6 cellular contexts compared by ENCODE assay signal in genomic region chr12:121484564-121484963, GRCh38.
DNase-seq lines count a peak whose midpoint lies in the region; ATAC-seq, FAIRE-seq and TF ChIP-seq lines count a peak whose summit lies in the region.
"Not testable (repeated sequence)": the region's sequence is repeated elsewhere in the genome, so short reads cannot be mapped to it uniquely, and the experiment has no call there.

No MANE protein-coding gene starts in this region.

- not testable (repeated sequence) for H3K14ac ChIP-seq in H1 (ENCODE audit: insufficient read length)

- not testable (repeated sequence) for ATAC-seq in WTC11; stimulated activated memory B cell treated with anti-CD40 and anti-IgM and Interleukin-4, amounts not matched to agents 10 μg/mL and 1 μg/mL and 100 μg/mL, for 72 hours

- not testable (repeated sequence) for TF ChIP-seq RAD21 in H1 (IDR thresholded peaks at IDR 0.05 in 1 of 2, conservative IDR thresholded peaks at IDR 0.05 in 1 of 2; ENCODE audit: low read depth in 2 of 2, low read length in 2 of 2)

- not testable (repeated sequence) for TF ChIP-seq POLR2A in H1 (IDR thresholded peaks at IDR 0.05; ENCODE audit: control extremely low read depth in 1 of 2, low read depth in 2 of 2, low read length in 2 of 2)

- POLR2A ChIA-PET in HEK293 (lab: Yijun Ruan, JAX); WTC11 (lab: Charles Lee): not testable (repeated sequence)
- POLR2A ChIA-PET in H1 (lab: Charles Lee; ENCODE audit: partially characterized antibody): interaction anchor here (1.2 kb wide), 1 partner anchor 146 kb away, joined by 3 read pairs; no protein-coding TSS in a partner anchor

- peaks cover 0 to 21% of the 10 kb centered on the region in 2 experiments; a peak in 1 of 4 replicates for H3K79me2 ChIP-seq in H1 (ENCODE audit: control insufficient read depth in 1 of 2, insufficient read depth in 2 of 2, low read length in 2 of 2)

- H2BK20ac ChIP-seq in H1 (ENCODE audit: low read length): not testable (repeated sequence)

- H3K36me3 Mint-ChIP-seq in WTC11 (peaks cover 17% of the 10 kb centered on the region), nephron progenitor cell (ENCODE audit: low read depth) (peaks cover 60% of the 10 kb centered on the region)
- H3K36me3 Mint-ChIP-seq in stimulated activated memory B cell treated with anti-CD40 and anti-IgM and Interleukin-4, amounts not matched to agents 10 μg/mL and 1 μg/mL and 100 μg/mL, for 72 hours: peaks cover 46% of the 10 kb centered on the region

- H4K20me1 ChIP-seq in BLaER1 treated with 17β-estradiol and CSF1 and Interleukin-3, amounts not matched to agents 10 nM and 100 nM: peaks cover 0 to 73% (median 0%) of the 10 kb centered on the region in 11 experiments; a peak in 3 of 22 replicates
- not testable (repeated sequence) for H4K20me1 ChIP-seq in H1 (replicated peaks in 1 of 2; ENCODE audit: control insufficient read depth in 1 of 2, insufficient read depth in 2 of 2, low read length in 2 of 2)

- not testable (repeated sequence) for H3K4me3 Mint-ChIP-seq in WTC11; stimulated activated memory B cell treated with anti-CD40 and anti-IgM and Interleukin-4, amounts not matched to agents 10 μg/mL and 1 μg/mL and 100 μg/mL, for 72 hours
- H3K4me3 Mint-ChIP-seq in nephron progenitor cell: peak overlapping the region; percentile 30

- not testable (repeated sequence) for TF ChIP-seq EP300 in H1 (IDR thresholded peaks at IDR 0.05; ENCODE audit: borderline replicate concordance in 1 of 2, low read depth in 2 of 2, low read length in 2 of 2)

- not testable (repeated sequence) for H3K9me3 ChIP-seq in BLaER1 treated with 17β-estradiol and CSF1 and Interleukin-3, amounts not matched to agents 10 nM and 100 nM (replicated peaks in 1 of 11); HEK293 (ENCODE audit: control insufficient read depth, insufficient read depth, low read depth, low read length); H1 (ENCODE audit: insufficient read depth in 2 of 2, low read depth in 1 of 2, low read length in 1 of 2)

- H3K27me3 Mint-ChIP-seq in WTC11 (ENCODE audit: low read depth); nephron progenitor cell (ENCODE audit: low read depth, poor library complexity); stimulated activated memory B cell treated with anti-CD40 and anti-IgM and Interleukin-4, amounts not matched to agents 10 μg/mL and 1 μg/mL and 100 μg/mL, for 72 hours: not testable (repeated sequence)

- H3K27ac Mint-ChIP-seq in WTC11 (peak overlapping the region; percentile 44; the same call in 1 of the 2 replicates), nephron progenitor cell (peak overlapping the region; percentile 97)
- peak overlapping the region; percentile 6 for H3K27ac Mint-ChIP-seq in stimulated activated memory B cell treated with anti-CD40 and anti-IgM and Interleukin-4, amounts not matched to agents 10 μg/mL and 1 μg/mL and 100 μg/mL, for 72 hours

- not testable (repeated sequence) for H2BK15ac ChIP-seq in H1 (ENCODE audit: low read length)

- not testable (repeated sequence) for H3K4me3 ChIP-seq in BLaER1 treated with 17β-estradiol and CSF1 and Interleukin-3, amounts not matched to agents 10 nM and 100 nM; HEK293 (ENCODE audit: low read depth, low read length); H1 (ENCODE audit: extremely low read depth in 1 of 4, insufficient read depth in 2 of 4, low read depth in 3 of 4, low read length in 4 of 4)

- not testable (repeated sequence) for H2BK5ac ChIP-seq in H1 (ENCODE audit: low read depth, low read length)

- peaks cover 17% of the 10 kb centered on the region for H3K79me1 ChIP-seq in H1 (ENCODE audit: low read depth, low read length)

- H3K27me3 ChIP-seq in BLaER1 treated with 17β-estradiol and CSF1 and Interleukin-3, amounts not matched to agents 10 nM and 100 nM; H1 (replicated peaks in 1 of 4; ENCODE audit: control insufficient read depth in 3 of 4, extremely low read depth in 1 of 4, insufficient read depth in 3 of 4, low read length in 3 of 4): not testable (repeated sequence)

- H3K56ac ChIP-seq in H1 (replicated peaks; ENCODE audit: insufficient read length, low read depth, low read length): not testable (repeated sequence)

- H3K23me2 ChIP-seq in H1 (ENCODE audit: low read depth, low read length): not testable (repeated sequence)

- H3K36me3 ChIP-seq in BLaER1 treated with 17β-estradiol and CSF1 and Interleukin-3, amounts not matched to agents 10 nM and 100 nM: peaks cover 0 to 60% (median 15%) of the 10 kb centered on the region in 11 experiments; a peak in 13 of 22 replicates
- not testable (repeated sequence) for H3K36me3 ChIP-seq in HEK293 (ENCODE audit: control insufficient read depth in 2 of 2, insufficient read depth in 1 of 2, low read length in 2 of 2)
- peaks cover 0 to 16% (median under 1%) of the 10 kb centered on the region in 4 experiments; a peak in 4 of 8 replicates for H3K36me3 ChIP-seq in H1 (ENCODE audit: control insufficient read depth in 2 of 4, insufficient read depth in 4 of 4, low read length in 3 of 4)

- H3K18ac ChIP-seq in H1 (ENCODE audit: extremely low read depth, low read length): not testable (repeated sequence)

- not testable (repeated sequence) for H3K9me3 Mint-ChIP-seq in WTC11; nephron progenitor cell; stimulated activated memory B cell treated with anti-CD40 and anti-IgM and Interleukin-4, amounts not matched to agents 10 μg/mL and 1 μg/mL and 100 μg/mL, for 72 hours

- H3K23ac ChIP-seq in H1 (ENCODE audit: insufficient read length): not testable (repeated sequence)

- not testable (repeated sequence) for H4K8ac ChIP-seq in H1 (ENCODE audit: extremely low read depth, insufficient read depth, low read length)

- WGBS in H1 (ENCODE audit: extremely low coverage in 1 of 2, insufficient coverage in 1 of 2, insufficient read length in 1 of 2, insufficient replicate concordance in 2 of 2, low coverage in 1 of 2, low lambda C conversion rate in 2 of 2, missing lambda C conversion rate in 1 of 2), 2 experiments: 95% methylated on average over 5 of the region's 5 CpGs; no CpG with 5 or more reads in 1 of the 2 experiments

- not testable (repeated sequence) for H2BK120ac ChIP-seq in H1 (replicated peaks; ENCODE audit: low read depth, low read length)

- not testable (repeated sequence) for H4K5ac ChIP-seq in H1 (ENCODE audit: insufficient read length, low read depth, low read length)

- DNase-seq in WTC11 (ENCODE audit: low spot score); H1 (ENCODE audit: low read depth in 1 of 2, low spot score in 2 of 2); nephron progenitor cell: not testable (repeated sequence)

- not testable (repeated sequence) for FAIRE-seq in H1 (lab: Jason Lieb, UNC)

- H3K27ac ChIP-seq in BLaER1 treated with 17β-estradiol and CSF1 and Interleukin-3, amounts not matched to agents 10 nM and 100 nM: peak overlapping the region in 2 of 11 experiments; percentile 2 to 39; a peak in 3 of 22 replicates
- H3K27ac ChIP-seq in HEK293 (ENCODE audit: extremely low read depth, low read depth, low read length); H1 (ENCODE audit: low read depth, low read length): not testable (repeated sequence)

- CTCF ChIA-PET in HEK293 (lab: Yijun Ruan, JAX) (interaction anchor here (1.0 to 1.1 kb wide), 2 partner anchors 10 to 11 kb away, joined by 3 read pairs; no protein-coding TSS in a partner anchor), H1 (lab: Charles Lee; ENCODE audit: partially characterized antibody) (interaction anchor here (0.6 to 2.3 kb wide), 5 partner anchors 9 to 42 kb away, joined by 3 to 5 read pairs (median 3); no protein-coding TSS in a partner anchor)
- CTCF ChIA-PET in WTC11 (lab: Charles Lee): not testable (repeated sequence)

- H3K9ac ChIP-seq in BLaER1 treated with 17β-estradiol and CSF1 and Interleukin-3, amounts not matched to agents 10 nM and 100 nM; H1 (replicated peaks in 1 of 4; ENCODE audit: extremely low read depth in 1 of 4, low read depth in 3 of 4, low read length in 3 of 4): not testable (repeated sequence)

- peaks cover 0 to 46% (median 37%) of the 10 kb centered on the region in 10 experiments; a peak in 17 of 20 replicates for H3K4me1 ChIP-seq in BLaER1 treated with 17β-estradiol and CSF1 and Interleukin-3, amounts not matched to agents 10 nM and 100 nM
- H3K4me1 ChIP-seq in HEK293 (ENCODE audit: control insufficient read depth, insufficient read depth, low read length); H1 (replicated peaks in 1 of 4; ENCODE audit: control insufficient read depth in 3 of 4, insufficient read depth in 4 of 4, low read length in 3 of 4): not testable (repeated sequence)

- TF ChIP-seq CTCF in HEK293 (tag by site-specific recombination; IDR thresholded peaks at IDR 0.05); WTC11 (IDR thresholded peaks at IDR 0.05); H1 (IDR thresholded peaks at IDR 0.05; ENCODE audit: control extremely low read depth in 1 of 3, insufficient read depth in 1 of 3, low read depth in 1 of 3, low read length in 3 of 3); nephron progenitor cell (IDR thresholded peaks at IDR 0.05): not testable (repeated sequence)

- not testable (repeated sequence) for H3K4ac ChIP-seq in H1 (replicated peaks; ENCODE audit: insufficient read length, low read depth, low read length)

- not testable (repeated sequence) for H3K4me1 Mint-ChIP-seq in WTC11
- H3K4me1 Mint-ChIP-seq in nephron progenitor cell: peaks cover 65% of the 10 kb centered on the region
- H3K4me1 Mint-ChIP-seq in stimulated activated memory B cell treated with anti-CD40 and anti-IgM and Interleukin-4, amounts not matched to agents 10 μg/mL and 1 μg/mL and 100 μg/mL, for 72 hours: peaks cover 17% of the 10 kb centered on the region

- not testable (repeated sequence) for H2AFZ ChIP-seq in H1 (ENCODE audit: low read length)

- not testable (repeated sequence) for H2BK12ac ChIP-seq in H1 (ENCODE audit: low read depth, low read length)

- not testable (repeated sequence) for H4K91ac ChIP-seq in H1 (replicated peaks; ENCODE audit: insufficient read length, low read length)

- peak overlapping the region in 7 of 11 experiments; percentile 42 to 81 (median 63); a peak in 13 of 22 replicates for H3K4me2 ChIP-seq in BLaER1 treated with 17β-estradiol and CSF1 and Interleukin-3, amounts not matched to agents 10 nM and 100 nM
- H3K4me2 ChIP-seq in H1 (ENCODE audit: insufficient read depth in 1 of 2, low read depth in 2 of 2, low read length in 2 of 2): not testable (repeated sequence)

- H2AK5ac ChIP-seq in H1 (ENCODE audit: low read depth, low read length): not testable (repeated sequence)

TF ChIP-seq in WTC11, 78 proteins besides CTCF, POLR2A, EP300 and RAD21:
- TF ChIP-seq ZNF121 (CRISPR knock-in tag; IDR thresholded peaks at IDR 0.05): peak; percentile 75; the same call in 1 of the 2 replicates

TF ChIP-seq in H1, 55 proteins besides CTCF, POLR2A, EP300 and RAD21:
- TF ChIP-seq CEBPB (IDR thresholded peaks at IDR 0.05; ENCODE audit: low read depth, low read length): 0 out of 2 replicates have a peak, but pooled peaks have one; percentile 16

Comparison
In these comparisons a context has a peak if more than half of its experiments do, and no peak if none do; other contexts are left out.
1. H3K27ac Mint-ChIP-seq: peak in every context shown above with its lines; median percentile 97 in nephron progenitor cell; 44 in WTC11; 6 in stimulated activated memory B cell treated with anti-CD40 and anti-IgM and Interleukin-4, amounts not matched to agents 10 μg/mL and 1 μg/mL and 100 μg/mL, for 72 hours.